In the genomic region with DNA sequence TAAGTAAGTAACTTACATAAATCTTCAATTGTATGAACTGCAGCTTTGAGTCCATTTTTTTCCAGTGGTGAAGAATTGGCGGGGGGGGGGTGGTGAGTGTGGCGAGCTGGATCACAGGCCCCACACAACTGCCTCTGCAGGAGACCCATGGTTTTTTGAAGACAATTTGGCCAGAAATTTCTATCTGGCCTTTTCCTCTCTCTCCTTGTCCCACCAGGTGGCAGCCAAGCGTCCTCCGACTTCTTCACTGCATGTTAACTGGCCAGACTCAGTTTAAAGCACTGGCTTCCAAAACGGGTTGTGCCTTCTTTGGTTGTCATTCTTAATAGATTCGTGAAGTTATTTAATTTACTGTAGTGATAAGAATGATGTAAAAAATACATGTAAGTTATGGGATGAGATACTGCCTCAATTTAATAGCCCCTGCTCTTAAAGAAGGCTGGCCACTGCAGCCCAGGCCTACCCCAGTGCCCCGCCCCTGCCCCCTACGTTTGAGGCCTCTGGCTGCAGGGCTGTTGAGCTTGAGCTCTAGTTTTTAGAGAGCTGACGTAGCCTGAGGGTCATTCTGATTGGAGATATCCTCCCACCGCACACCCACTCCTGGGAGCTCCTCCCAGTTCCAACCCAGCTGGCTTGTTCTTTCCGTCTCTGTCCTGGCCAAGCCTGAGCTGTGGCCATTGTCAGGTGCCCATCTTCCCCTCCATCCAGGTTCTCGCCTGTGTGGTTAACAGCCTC, we compare ENCODE assay signal across 8 cellular contexts.
DNase-seq lines count a peak whose midpoint lies in the region; ATAC-seq and TF ChIP-seq lines count a peak whose summit lies in the region.

No MANE protein-coding gene starts in this region.

- H3K4me3 ChIP-seq in fibroblast of pulmonary artery (replicated peaks; ENCODE audit: low read depth, low read length) = no peak overlapping the region
- H3K4me3 ChIP-seq in retinal pigment epithelial cell (ENCODE audit: low read length) = no peak overlapping the region

- no peak overlapping the region for H3K4me3 Mint-ChIP-seq in activated naive CD8-positive, alpha-beta T cell treated with anti-CD3 and anti-CD28 coated beads, Interleukin-2, amount 50 U/mL, for 24 hours

- no peaks in the 10 kb centered on the region for H3K27me3 Mint-ChIP-seq in activated naive CD8-positive, alpha-beta T cell treated with anti-CD3 and anti-CD28 coated beads, Interleukin-2, amount 50 U/mL, for 24 hours

- H3K4me1 Mint-ChIP-seq in activated naive CD8-positive, alpha-beta T cell treated with anti-CD3 and anti-CD28 coated beads, Interleukin-2, amount 50 U/mL, for 24 hours = no peaks in the 10 kb centered on the region

- peak overlapping the region; percentile 46 for H3K27ac ChIP-seq in 22Rv1

- peaks cover 32% of the 10 kb centered on the region for H3K36me3 Mint-ChIP-seq in activated naive CD8-positive, alpha-beta T cell treated with anti-CD3 and anti-CD28 coated beads, Interleukin-2, amount 50 U/mL, for 24 hours (ENCODE audit: low read depth)

- TF ChIP-seq CTCF in 22Rv1 (IDR thresholded peaks at IDR 0.05) (peak; percentile 80), fibroblast of pulmonary artery (IDR thresholded peaks at IDR 0.05; ENCODE audit: low read length, missing control alignments) (peak; percentile 76), retinal pigment epithelial cell (conservative IDR thresholded peaks at IDR 0.05; ENCODE audit: low read depth, low read length) (peak; percentile 76)

- no peaks in the 10 kb centered on the region for H3K9me3 Mint-ChIP-seq in activated naive CD8-positive, alpha-beta T cell treated with anti-CD3 and anti-CD28 coated beads, Interleukin-2, amount 50 U/mL, for 24 hours

- DNase-seq in GM03348 (ENCODE audit: low spot score) (peak; percentile 73), RKO (ENCODE audit: low spot score) (peak; percentile 36), fibroblast of pulmonary artery (ENCODE audit: low read depth) (peak; percentile 59), retinal pigment epithelial cell (ENCODE audit: low read depth) (no peak), cerebellar nuclear complex (lab: John Stamatoyannopoulos, UW) (no peak)
- DNase-seq in activated naive CD8-positive, alpha-beta T cell treated with anti-CD3 and anti-CD28 coated beads, Interleukin-2, amount 50 U/mL, for 24 hours = no peak

- no peak for ATAC-seq in GM21423 (IDR thresholded peaks at IDR 0.05; ENCODE audit: unreplicated experiment)
- no peak for ATAC-seq in activated naive CD8-positive, alpha-beta T cell treated with anti-CD3 and anti-CD28 coated beads, Interleukin-2, amount 50 U/mL, for 24 hours

- no peak overlapping the region for H3K27ac Mint-ChIP-seq in activated naive CD8-positive, alpha-beta T cell treated with anti-CD3 and anti-CD28 coated beads, Interleukin-2, amount 50 U/mL, for 24 hours

Comparison
In these comparisons a context has a peak if more than half of its experiments do, and no peak if none do; other contexts are left out.
1. DNase-seq: peak in GM03348 (single experiment), RKO (single experiment) and fibroblast of pulmonary artery (single experiment); none in retinal pigment epithelial cell (single experiment), cerebellar nuclear complex (0 of 2) and activated naive CD8-positive, alpha-beta T cell treated with anti-CD3 and anti-CD28 coated beads, Interleukin-2, amount 50 U/mL, for 24 hours (single experiment).
2. Peak in every context shown above with its lines, with median percentiles within 50 percentile points of each other: CTCF ChIP-seq.